ENCODE assay signal across 13 cellular contexts in genomic region chr9:35570709-35571108, GRCh38. TPM values are rescaled to one million over a fixed set of nuclear protein-coding genes. Genes with fewer than 3 reads are reported as not detected.
A peak's percentile ranks its signal among the peaks of the same experiment; 100 is the strongest.
DNase-seq lines count a peak whose midpoint lies in the region; ATAC-seq and TF ChIP-seq lines count a peak whose summit lies in the region.
"Had no signal": no experiment of that assay in that cellular context is flagged by ENCODE, and none has a peak within 500 bp of the region (broad histone marks: within the 10 kb centered on the region; RNA-seq: fewer than 3 reads in every experiment).

No MANE protein-coding gene starts in this region.

- peak; percentile 41 for ATAC-seq in HG03108 (IDR thresholded peaks at IDR 0.05; ENCODE audit: unreplicated experiment)
- no peak for ATAC-seq in HG03457 (IDR thresholded peaks at IDR 0.05; ENCODE audit: unreplicated experiment)

- no peaks in the 10 kb centered on the region for H3K36me3 Mint-ChIP-seq in activated CD4-positive, alpha-beta T cell treated with anti-CD3 and anti-CD28 coated beads, Interleukin-2, amount 10 ng/mL, durations not matched to agents 7 days and 5 days (ENCODE audit: low read depth)
- H3K36me3 Mint-ChIP-seq in activated naive CD8-positive, alpha-beta T cell = no peaks in the 10 kb centered on the region
- no peaks in the 10 kb centered on the region for H3K36me3 Mint-ChIP-seq in HFFc6 (ENCODE audit: low read depth)

- no peaks in the 10 kb centered on the region for H3K27me3 Mint-ChIP-seq in activated CD4-positive, alpha-beta T cell treated with anti-CD3 and anti-CD28 coated beads, Interleukin-2, amount 10 ng/mL, durations not matched to agents 7 days and 5 days
- H3K27me3 Mint-ChIP-seq in activated naive CD8-positive, alpha-beta T cell = no peaks in the 10 kb centered on the region
- peaks cover 2% of the 10 kb centered on the region for H3K27me3 Mint-ChIP-seq in HFFc6 (ENCODE audit: insufficient read depth)

- peak; percentile 50 for DNase-seq in activated CD4-positive, alpha-beta T cell treated with anti-CD3 and anti-CD28 coated beads, Interleukin-2, amount 10 ng/mL, durations not matched to agents 7 days and 5 days
- DNase-seq in activated CD4-positive, alpha-beta T cell treated with anti-CD3 and anti-CD28 coated beads for 4 hours = no peak
- DNase-seq in stimulated activated CD8-positive, alpha-beta memory T cell treated with anti-CD3 and anti-CD28 coated beads, Interleukin-2, amount 100 ng/mL, for 48 hours (ENCODE audit: low read depth in 2 of 2) = peak; percentile 37 to 43
- DNase-seq in UCSD-AML1 (lab: John Stamatoyannopoulos, UW; ENCODE audit: unreplicated experiment) = no peak
- DNase-seq in HFFc6 = no peak
- DNase-seq: DMS79 treated with DMSO at 0.1 percent for 48 hours, esophagus squamous epithelium, NCI-H2171, OCI-M1, SW 1271 had no signal

- peak overlapping the region; percentile 82 for H3K27ac Mint-ChIP-seq in activated CD4-positive, alpha-beta T cell treated with anti-CD3 and anti-CD28 coated beads, Interleukin-2, amount 10 ng/mL, durations not matched to agents 7 days and 5 days
- H3K27ac Mint-ChIP-seq in activated naive CD8-positive, alpha-beta T cell = peak overlapping the region; percentile 75
- no peak overlapping the region for H3K27ac Mint-ChIP-seq in HFFc6

- peaks cover 27% of the 10 kb centered on the region for H3K4me1 Mint-ChIP-seq in activated CD4-positive, alpha-beta T cell treated with anti-CD3 and anti-CD28 coated beads, Interleukin-2, amount 10 ng/mL, durations not matched to agents 7 days and 5 days
- peaks cover 10% of the 10 kb centered on the region for H3K4me1 Mint-ChIP-seq in activated naive CD8-positive, alpha-beta T cell (ENCODE audit: low read depth)
- H3K4me1 Mint-ChIP-seq in HFFc6 (ENCODE audit: low read depth) = peaks cover 26% of the 10 kb centered on the region

- no peaks in the 10 kb centered on the region for H3K9me3 Mint-ChIP-seq in activated CD4-positive, alpha-beta T cell treated with anti-CD3 and anti-CD28 coated beads, Interleukin-2, amount 10 ng/mL, durations not matched to agents 7 days and 5 days
- no peaks in the 10 kb centered on the region for H3K9me3 Mint-ChIP-seq in activated naive CD8-positive, alpha-beta T cell (ENCODE audit: low read depth)
- no peaks in the 10 kb centered on the region for H3K9me3 Mint-ChIP-seq in HFFc6

- TF ChIP-seq CTCF in HFFc6 (IDR thresholded peaks at IDR 0.05) = no peak

- CTCF ChIA-PET in activated CD4-positive, alpha-beta T cell treated with anti-CD3 and anti-CD28 coated beads, Interleukin-2, amount 10 ng/mL, durations not matched to agents 7 days and 5 days (lab: Charles Lee) = interaction anchor here (0.7 to 1.9 kb wide), 2 partner anchors 17 to 29 kb away, joined by 3 to 6 read pairs; no protein-coding TSS in a partner anchor

- POLR2A ChIA-PET in activated CD4-positive, alpha-beta T cell treated with anti-CD3 and anti-CD28 coated beads, Interleukin-2, amount 10 ng/mL, durations not matched to agents 7 days and 5 days (lab: Charles Lee) = no interaction called here

- H3K4me3 Mint-ChIP-seq in activated CD4-positive, alpha-beta T cell treated with anti-CD3 and anti-CD28 coated beads, Interleukin-2, amount 10 ng/mL, durations not matched to agents 7 days and 5 days = no peak overlapping the region
- H3K4me3 Mint-ChIP-seq in activated naive CD8-positive, alpha-beta T cell = no peak overlapping the region
- H3K4me3 Mint-ChIP-seq in HFFc6 = no peak overlapping the region

RNA-seq across cellular contexts. Expression of gene TESK1, which starts 34.4 kb away (rescaled TPM):
- 10 to 100 TPM; 29.8 to 30.9 TPM for total RNA-seq in activated CD4-positive, alpha-beta T cell treated with anti-CD3 and anti-CD28 coated beads, Interleukin-2, amount 10 ng/mL, durations not matched to agents 7 days and 5 days
- 10 to 100 TPM; 25.4 to 33.2 (median 28.5) TPM for total RNA-seq in HFFc6 (2021; fragmentation: NEBNext Ultra II Directional; extraction: Animal tissue kit (Norgen Biotek cat#: 25700))

RNA-seq across cellular contexts. Expression of gene CD72, which starts 47.5 kb away (rescaled TPM):
- total RNA-seq in activated CD4-positive, alpha-beta T cell treated with anti-CD3 and anti-CD28 coated beads, Interleukin-2, amount 10 ng/mL, durations not matched to agents 7 days and 5 days = 1 to 10 TPM; 5.4 to 7.1 TPM
- under 1 TPM; 0.37 to 0.87 (median 0.49) TPM for total RNA-seq in HFFc6 (2021; fragmentation: NEBNext Ultra II Directional; extraction: Animal tissue kit (Norgen Biotek cat#: 25700))

Comparison
In these comparisons a context has a peak if more than half of its experiments do, and no peak if none do; other contexts are left out.
1. DNase-seq: peak in activated CD4-positive, alpha-beta T cell treated with anti-CD3 and anti-CD28 coated beads, Interleukin-2, amount 10 ng/mL, durations not matched to agents 7 days and 5 days (single experiment) and stimulated activated CD8-positive, alpha-beta memory T cell treated with anti-CD3 and anti-CD28 coated beads, Interleukin-2, amount 100 ng/mL, for 48 hours (2 of 2); none in activated CD4-positive, alpha-beta T cell treated with anti-CD3 and anti-CD28 coated beads for 4 hours (0 of 2), UCSD-AML1 (single experiment) and HFFc6 (single experiment).